In the genomic region with DNA sequence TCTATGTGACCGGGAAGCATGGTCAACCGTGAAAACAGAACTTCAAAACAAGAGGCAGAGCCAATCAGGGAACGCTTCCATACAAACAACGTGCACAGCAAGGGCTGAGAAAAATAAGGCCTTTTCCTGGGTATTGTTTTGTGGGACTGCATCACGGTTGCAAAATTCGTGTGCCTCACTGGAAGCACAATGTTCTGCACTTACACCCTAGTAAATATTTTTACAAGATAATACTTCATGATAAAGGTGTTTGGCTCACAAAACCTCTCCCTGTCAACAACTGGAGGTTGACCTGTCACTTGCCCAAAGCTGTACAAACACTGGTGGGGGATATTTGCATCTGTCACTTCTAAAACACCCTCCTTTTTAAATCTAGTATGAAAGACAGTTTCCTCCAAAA, we compare ENCODE assay signal across 1 cellular context.
TF ChIP-seq lines count a peak whose summit lies in the region.

No MANE protein-coding gene starts in this region.

TF ChIP-seq in HepG2, 621 proteins besides CTCF, POLR2A, EP300 and RAD21 (continued from another document):
- TF ChIP-seq, protein P1, sequence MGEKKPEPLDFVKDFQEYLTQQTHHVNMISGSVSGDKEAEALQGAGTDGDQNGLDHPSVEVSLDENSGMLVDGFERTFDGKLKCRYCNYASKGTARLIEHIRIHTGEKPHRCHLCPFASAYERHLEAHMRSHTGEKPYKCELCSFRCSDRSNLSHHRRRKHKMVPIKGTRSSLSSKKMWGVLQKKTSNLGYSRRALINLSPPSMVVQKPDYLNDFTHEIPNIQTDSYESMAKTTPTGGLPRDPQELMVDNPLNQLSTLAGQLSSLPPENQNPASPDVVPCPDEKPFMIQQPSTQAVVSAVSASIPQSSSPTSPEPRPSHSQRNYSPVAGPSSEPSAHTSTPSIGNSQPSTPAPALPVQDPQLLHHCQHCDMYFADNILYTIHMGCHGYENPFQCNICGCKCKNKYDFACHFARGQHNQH (CRISPR knock-in tag; IDR thresholded peaks at IDR 0.05) = 0 out of 2 replicates have a peak, but pooled peaks have one; percentile 33
- TF ChIP-seq ATM (IDR thresholded peaks at IDR 0.05; ENCODE audit: borderline replicate concordance) = no peak
- no peak for TF ChIP-seq AKAP8 (CRISPR knock-in tag; IDR thresholded peaks at IDR 0.05)
